In genomic region chr2:180735799-180736198, GRCh38 we compare ENCODE assay signal across 18 cellular contexts.
"Had no signal": no experiment of that assay in that cellular context is flagged by ENCODE, and none has a peak within 500 bp of the region (broad histone marks: within the 10 kb centered on the region; RNA-seq: fewer than 3 reads in every experiment).

No MANE protein-coding gene starts in this region.

- DNase-seq: cerebellar nuclear complex; dermis blood vessel endothelial cell; dorsolateral prefrontal cortex; effector CD4-positive, alpha-beta T cell; effector memory CD4-positive, alpha-beta T cell; foreskin keratinocyte; glutamatergic neuron; head of caudate nucleus; heart right ventricle; hippocampal formation; left cardiac atrium; left lung; left ventricle myocardium superior; lower lobe of right lung; mesenchymal stem cell; midbrain had no signal

- H3K36me3 ChIP-seq: esophagus muscularis mucosa, heart right ventricle, left lung, lower lobe of right lung had no signal

- H3K9me3 ChIP-seq: esophagus muscularis mucosa, heart right ventricle, left lung, lower lobe of right lung had no signal

- ATAC-seq: foreskin keratinocyte, heart right ventricle, left cardiac atrium, left lung, left ventricle myocardium superior, lower lobe of right lung had no signal

- H3K4me3 ChIP-seq: coronary artery, dorsolateral prefrontal cortex, esophagus muscularis mucosa, heart right ventricle, left lung, lower lobe of right lung had no signal

- H3K27ac ChIP-seq: coronary artery, dorsolateral prefrontal cortex, esophagus muscularis mucosa, foreskin keratinocyte, heart right ventricle, left lung, lower lobe of right lung had no signal

- H3K27me3 ChIP-seq: dorsolateral prefrontal cortex, esophagus muscularis mucosa, foreskin keratinocyte, heart right ventricle, left lung had no signal

- H3K4me1 ChIP-seq: esophagus muscularis mucosa, heart right ventricle, left lung, lower lobe of right lung had no signal
